In the genomic region with DNA sequence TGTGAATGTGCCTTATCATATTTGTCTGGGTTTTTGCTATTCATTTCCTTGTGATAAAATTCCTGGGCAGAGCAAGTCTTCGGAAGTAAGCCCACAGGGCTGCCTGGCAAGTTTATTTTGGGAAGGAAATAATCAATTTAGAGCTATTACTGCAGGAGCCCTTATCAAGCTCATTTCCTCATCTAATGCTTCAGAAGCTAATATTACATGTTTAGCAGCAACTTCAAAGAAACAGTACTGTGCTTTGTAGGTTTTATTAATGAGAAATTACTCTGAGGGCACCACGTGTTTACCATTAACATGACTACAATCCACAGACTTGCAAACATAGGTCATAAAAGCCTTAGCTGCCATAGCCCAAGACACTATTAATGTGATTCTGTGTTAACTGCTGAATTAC, we compare ENCODE assay signal across 1 cellular context.
TF ChIP-seq lines count a peak whose summit lies in the region.

No MANE protein-coding gene starts in this region.

TF ChIP-seq in endothelial cell of umbilical vein, 7 proteins besides CTCF, POLR2A, EP300 and RAD21:
- TF ChIP-seq JUN (IDR thresholded peaks at IDR 0.05; ENCODE audit: borderline replicate concordance, insufficient read depth, insufficient read length, low read depth), result no peak
- TF ChIP-seq POLR2AphosphoS5 (IDR thresholded peaks at IDR 0.05; ENCODE audit: insufficient read depth, low read depth, low read length), result peak; percentile 73
- TF ChIP-seq, protein P1, sequence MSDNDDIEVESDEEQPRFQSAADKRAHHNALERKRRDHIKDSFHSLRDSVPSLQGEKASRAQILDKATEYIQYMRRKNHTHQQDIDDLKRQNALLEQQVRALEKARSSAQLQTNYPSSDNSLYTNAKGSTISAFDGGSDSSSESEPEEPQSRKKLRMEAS (IDR thresholded peaks at IDR 0.05; ENCODE audit: insufficient read depth, insufficient read length), result peak; percentile 8
- TF ChIP-seq FOS (IDR thresholded peaks at IDR 0.05; ENCODE audit: borderline replicate concordance, insufficient read depth, low read length), result peak; percentile 15
- TF ChIP-seq GATA2 (IDR thresholded peaks at IDR 0.05; ENCODE audit: insufficient read depth, insufficient read length, low read depth, low read length), result peak; percentile 95
- TF ChIP-seq EZH2 (IDR thresholded peaks at IDR 0.05; ENCODE audit: borderline replicate concordance, low read depth, low read length, severe bottlenecking), result no peak
